28 cellular contexts compared by ENCODE assay signal in genomic region chr2:122117371-122117770, GRCh38.
"Had no signal": no experiment of that assay in that cellular context is flagged by ENCODE, and none has a peak within 500 bp of the region (broad histone marks: within the 10 kb centered on the region; RNA-seq: fewer than 3 reads in every experiment).

No MANE protein-coding gene starts in this region.

- H3K27ac Mint-ChIP-seq: natural killer cell; nephron; neural progenitor cell; progenitor cell of endocrine pancreas; stimulated activated effector memory CD8-positive, alpha-beta T cell treated with anti-CD3 and anti-CD28 coated beads, Interleukin-12 subunit alpha, Interleukin-12 subunit beta, amount 100 ng/mL, for 72 hours; stimulated activated naive B cell treated with anti-CD40 and anti-IgM and Interleukin-4, amounts not matched to agents 10 μg/mL and 1 μg/mL and 100 μg/mL, for 72 hours; stimulated activated naive CD8-positive, alpha-beta T cell treated with anti-CD3 and anti-CD28 coated beads, Interleukin-15, Interleukin-2, amounts not matched to agents 100 ng/mL and 50 ng/mL, for 24 hours; type B pancreatic cell had no signal

- H3K27ac ChIP-seq: neural progenitor cell, ovary, parathyroid adenoma, psoas muscle, right lobe of liver, sigmoid colon, stomach, thoracic aorta, thyroid gland, tibial nerve, upper lobe of right lung, uterus had no signal

- H3K9ac ChIP-seq: neural progenitor cell, parathyroid adenoma had no signal

- FAIRE-seq: small intestine had no signal

- H3K4me2 ChIP-seq: neural progenitor cell had no signal

- H3K9me3 Mint-ChIP-seq: stimulated activated naive CD8-positive, alpha-beta T cell treated with anti-CD3 and anti-CD28 coated beads, Interleukin-15, Interleukin-2, amounts not matched to agents 100 ng/mL and 50 ng/mL, for 24 hours had no signal

- H3K36me3 Mint-ChIP-seq: natural killer cell; stimulated activated effector memory CD8-positive, alpha-beta T cell treated with anti-CD3 and anti-CD28 coated beads, Interleukin-12 subunit alpha, Interleukin-12 subunit beta, amount 100 ng/mL, for 72 hours; stimulated activated naive B cell treated with anti-CD40 and anti-IgM and Interleukin-4, amounts not matched to agents 10 μg/mL and 1 μg/mL and 100 μg/mL, for 72 hours; type B pancreatic cell had no signal

- H3K9me3 ChIP-seq: ovary, right lobe of liver, thoracic aorta, thyroid gland, upper lobe of right lung, uterus had no signal

- H3K4me3 Mint-ChIP-seq: natural killer cell; nephron; neural progenitor cell; stimulated activated effector memory CD8-positive, alpha-beta T cell treated with anti-CD3 and anti-CD28 coated beads, Interleukin-12 subunit alpha, Interleukin-12 subunit beta, amount 100 ng/mL, for 72 hours; stimulated activated naive B cell treated with anti-CD40 and anti-IgM and Interleukin-4, amounts not matched to agents 10 μg/mL and 1 μg/mL and 100 μg/mL, for 72 hours; stimulated activated naive CD8-positive, alpha-beta T cell treated with anti-CD3 and anti-CD28 coated beads, Interleukin-15, Interleukin-2, amounts not matched to agents 100 ng/mL and 50 ng/mL, for 24 hours; type B pancreatic cell had no signal

- H2AFZ ChIP-seq: neural progenitor cell, parathyroid adenoma had no signal

- H3K27me3 ChIP-seq: neural progenitor cell, ovary, right lobe of liver, sigmoid colon, stomach, thyroid gland, tibial nerve, upper lobe of right lung, uterus had no signal

- H3K4me3 ChIP-seq: neural progenitor cell, ovary, psoas muscle, right lobe of liver, sigmoid colon, stomach, thoracic aorta, thyroid gland, tibial nerve, upper lobe of right lung, uterus had no signal

- ATAC-seq: natural killer cell; psoas muscle; right cardiac atrium; right lobe of liver; stimulated activated effector memory CD8-positive, alpha-beta T cell treated with anti-CD3 and anti-CD28 coated beads, Interleukin-12 subunit alpha, Interleukin-12 subunit beta, amount 100 ng/mL, for 72 hours; stimulated activated naive B cell treated with anti-CD40 and anti-IgM and Interleukin-4, amounts not matched to agents 10 μg/mL and 1 μg/mL and 100 μg/mL, for 72 hours; upper lobe of right lung had no signal

- H3K36me3 ChIP-seq: neural progenitor cell, ovary, right lobe of liver, sigmoid colon, stomach, thoracic aorta, thyroid gland, tibial nerve, upper lobe of right lung, uterus had no signal

- DNase-seq: natural killer cell; occipital lobe; ovary; posterior cingulate gyrus; psoas muscle; right cardiac atrium; right lobe of liver; sigmoid colon; small intestine; stimulated activated CD4-positive, alpha-beta T cell treated with anti-CD3 and anti-CD28 coated beads, Interleukin-15, amount 100 ng/mL, for 24 hours; stimulated activated CD4-positive, alpha-beta T cell treated with anti-CD3 and anti-CD28 coated beads, Interleukin-2, amount 100 ng/mL, for 24 hours; stimulated activated CD4-positive, alpha-beta T cell treated with anti-CD3 and anti-CD28 coated beads, Interleukin-2, amount 100 ng/mL, for 48 hours; stimulated activated CD4-positive, alpha-beta T cell treated with anti-CD3 and anti-CD28 coated beads, Interleukin-4, amount 100 ng/mL, for 24 hours; stimulated activated naive B cell treated with anti-CD40 and anti-IgM and Interleukin-4, amounts not matched to agents 10 μg/mL and 1 μg/mL and 100 μg/mL, for 72 hours; stimulated activated naive CD4-positive, alpha-beta T cell treated with Interleukin-2 at 50 U/mL for 16 hours; stomach; thyroid gland; upper lobe of right lung; uterus had no signal

- H3K79me2 ChIP-seq: parathyroid adenoma had no signal

- H3K4me1 ChIP-seq: parathyroid adenoma, psoas muscle, right lobe of liver, sigmoid colon, stomach, thyroid gland, tibial nerve, upper lobe of right lung, uterus had no signal

- H3K27me3 Mint-ChIP-seq: progenitor cell of endocrine pancreas; stimulated activated naive B cell treated with anti-CD40 and anti-IgM and Interleukin-4, amounts not matched to agents 10 μg/mL and 1 μg/mL and 100 μg/mL, for 72 hours; stimulated activated naive CD8-positive, alpha-beta T cell treated with anti-CD3 and anti-CD28 coated beads, Interleukin-15, Interleukin-2, amounts not matched to agents 100 ng/mL and 50 ng/mL, for 24 hours; type B pancreatic cell had no signal

- H3K4me1 Mint-ChIP-seq: natural killer cell; stimulated activated effector memory CD8-positive, alpha-beta T cell treated with anti-CD3 and anti-CD28 coated beads, Interleukin-12 subunit alpha, Interleukin-12 subunit beta, amount 100 ng/mL, for 72 hours; stimulated activated naive B cell treated with anti-CD40 and anti-IgM and Interleukin-4, amounts not matched to agents 10 μg/mL and 1 μg/mL and 100 μg/mL, for 72 hours had no signal
